11 cellular contexts compared by ENCODE assay signal in genomic region chr2:6309415-6310185, GRCh38.
DNase-seq lines count a peak whose midpoint lies in the region; ATAC-seq and TF ChIP-seq lines count a peak whose summit lies in the region.
"Had no signal": no experiment of that assay in that cellular context is flagged by ENCODE, and none has a peak within 500 bp of the region (broad histone marks: within the 10 kb centered on the region; RNA-seq: fewer than 3 reads in every experiment).

No MANE protein-coding gene starts in this region.

- no peak overlapping the region for H3K4me2 ChIP-seq in neural progenitor cell

- no peak for TF ChIP-seq CTCF in neural progenitor cell (IDR thresholded peaks at IDR 0.05)

- no peak overlapping the region for H3K27ac ChIP-seq in neural progenitor cell

- peaks cover 11% of the 10 kb centered on the region for H3K4me1 ChIP-seq in neural progenitor cell

- H3K4me3 Mint-ChIP-seq in neural progenitor cell, result no peak overlapping the region
- H3K4me3 Mint-ChIP-seq: dendritic cell treated with granulocyte-macrophage colony-stimulating factor and Interleukin-4, amounts not matched to agents 40 ng/mL and 50 ng/mL, for 4 days had no signal

- no peaks in the 10 kb centered on the region for H3K79me2 ChIP-seq in neural progenitor cell (ENCODE audit: low read depth)

- no peak for DNase-seq in neural progenitor cell (ENCODE audit: low spot score)
- DNase-seq in activated naive CD4-positive, alpha-beta T cell treated with Interleukin-2 at 50 U/mL for 16 hours, result no peak
- DNase-seq in stimulated activated CD4-positive, alpha-beta T cell treated with anti-CD3 and anti-CD28 coated beads, Interleukin-2, amount 100 ng/mL, for 48 hours, result no peak
- no peak for DNase-seq in SIG-M5 treated with dmso at 0.1 percent for 504 hours (lab: John Stamatoyannopoulos, UW; ENCODE audit: unreplicated experiment)
- DNase-seq: NCI-H2029, T-helper 2 cell had no signal

- H3K9me3 ChIP-seq in neural progenitor cell (ENCODE audit: low read depth), result no peaks in the 10 kb centered on the region

- no peaks in the 10 kb centered on the region for H3K36me3 ChIP-seq in neural progenitor cell

- peaks cover 31% of the 10 kb centered on the region for H3K4me1 Mint-ChIP-seq in neural progenitor cell

- H3K36me3 Mint-ChIP-seq in neural progenitor cell, result no peaks in the 10 kb centered on the region

- ATAC-seq in GM19023 (IDR thresholded peaks at IDR 0.05; ENCODE audit: unreplicated experiment) (peak; percentile 86), HG02610 (IDR thresholded peaks at IDR 0.05; ENCODE audit: unreplicated experiment) (peak; percentile 96), HG03469 (IDR thresholded peaks at IDR 0.05; ENCODE audit: unreplicated experiment) (peak; percentile 68), HG03521 (IDR thresholded peaks at IDR 0.05; ENCODE audit: unreplicated experiment) (no peak)

- no peaks in the 10 kb centered on the region for H3F3A ChIP-seq in neural progenitor cell (ENCODE audit: low read depth)

- peaks cover under 1% of the 10 kb centered on the region for H3K27me3 Mint-ChIP-seq in neural progenitor cell (ENCODE audit: insufficient read depth, low read depth)
- H3K27me3 Mint-ChIP-seq: dendritic cell treated with granulocyte-macrophage colony-stimulating factor and Interleukin-4, amounts not matched to agents 40 ng/mL and 50 ng/mL, for 4 days had no signal

- H3K27me3 ChIP-seq in neural progenitor cell, result no peaks in the 10 kb centered on the region

- H3K4me3 ChIP-seq in neural progenitor cell, result no peak overlapping the region

- no peak overlapping the region for H3K9ac ChIP-seq in neural progenitor cell

- peaks cover 4% of the 10 kb centered on the region for H3K9me3 Mint-ChIP-seq in neural progenitor cell
- H3K9me3 Mint-ChIP-seq: dendritic cell treated with granulocyte-macrophage colony-stimulating factor and Interleukin-4, amounts not matched to agents 40 ng/mL and 50 ng/mL, for 4 days had no signal

- H4K20me1 ChIP-seq in neural progenitor cell (ENCODE audit: low read depth), result no peaks in the 10 kb centered on the region

- H2AFZ ChIP-seq in neural progenitor cell (replicated peaks), result no peak overlapping the region

- H3K27ac Mint-ChIP-seq in neural progenitor cell, result peak overlapping the region; percentile 26
- H3K27ac Mint-ChIP-seq: dendritic cell treated with granulocyte-macrophage colony-stimulating factor and Interleukin-4, amounts not matched to agents 40 ng/mL and 50 ng/mL, for 4 days had no signal
